In genomic region chr17:13395346-13395745, GRCh38 we compare ENCODE assay signal across 24 cellular contexts.
A peak's percentile ranks its signal among the peaks of the same experiment; 100 is the strongest.
DNase-seq lines count a peak whose midpoint lies in the region; ATAC-seq and TF ChIP-seq lines count a peak whose summit lies in the region.
"Had no signal": no experiment of that assay in that cellular context is flagged by ENCODE, and none has a peak within 500 bp of the region (broad histone marks: within the 10 kb centered on the region; RNA-seq: fewer than 3 reads in every experiment).

No MANE protein-coding gene starts in this region.

- no peaks in the 10 kb centered on the region for H3K9me3 Mint-ChIP-seq in HFFc6
- H3K9me3 Mint-ChIP-seq: activated naive CD8-positive, alpha-beta T cell treated with anti-CD3 and anti-CD28 coated beads, Interleukin-2, amount 50 U/mL, for 24 hours; activated T-helper 2 cell treated with anti-CD3 and anti-CD28 coated beads, Interferon-gamma antibody, Interleukin-2, Interleukin-4, amounts not matched to agents 10 μg/mL and 5 μg/mL and 100 μg/mL, durations not matched to agents 14 hours and 24 hours and 36 hours had no signal

- peak overlapping the region; percentile 32; the same call in 1 of the 2 replicates for H3K27ac Mint-ChIP-seq in HFFc6
- H3K27ac Mint-ChIP-seq: activated naive CD8-positive, alpha-beta T cell treated with anti-CD3 and anti-CD28 coated beads, Interleukin-2, amount 50 U/mL, for 24 hours; activated T-helper 2 cell treated with anti-CD3 and anti-CD28 coated beads, Interferon-gamma antibody, Interleukin-2, Interleukin-4, amounts not matched to agents 10 μg/mL and 5 μg/mL and 100 μg/mL, durations not matched to agents 14 hours and 24 hours and 36 hours; CD8-positive, alpha-beta memory T cell; naive thymus-derived CD8-positive, alpha-beta T cell; progenitor cell of endocrine pancreas had no signal

- no peak overlapping the region for H3K4me3 ChIP-seq in fibroblast of pulmonary artery (replicated peaks; ENCODE audit: low read depth, low read length)
- H3K4me3 ChIP-seq: cardiac muscle cell, dorsolateral prefrontal cortex, esophagus squamous epithelium, testis had no signal

- no peaks in the 10 kb centered on the region for H3K36me3 Mint-ChIP-seq in HFFc6 (ENCODE audit: low read depth)
- H3K36me3 Mint-ChIP-seq: CD8-positive, alpha-beta memory T cell; naive thymus-derived CD8-positive, alpha-beta T cell had no signal

- no peak for TF ChIP-seq CTCF in HFFc6 (IDR thresholded peaks at IDR 0.05)
- TF ChIP-seq CTCF in fibroblast of pulmonary artery (IDR thresholded peaks at IDR 0.05; ENCODE audit: low read length, missing control alignments): no peak

- H3K4me1 Mint-ChIP-seq in HFFc6 (ENCODE audit: low read depth): peaks cover 49% of the 10 kb centered on the region
- H3K4me1 Mint-ChIP-seq: activated naive CD8-positive, alpha-beta T cell treated with anti-CD3 and anti-CD28 coated beads, Interleukin-2, amount 50 U/mL, for 24 hours; CD8-positive, alpha-beta memory T cell; naive thymus-derived CD8-positive, alpha-beta T cell had no signal

- no peaks in the 10 kb centered on the region for H3K27me3 Mint-ChIP-seq in HFFc6 (ENCODE audit: insufficient read depth)

- H3K4me3 Mint-ChIP-seq in HFFc6: no peak overlapping the region
- H3K4me3 Mint-ChIP-seq: activated naive CD8-positive, alpha-beta T cell treated with anti-CD3 and anti-CD28 coated beads, Interleukin-2, amount 50 U/mL, for 24 hours; CD8-positive, alpha-beta memory T cell; naive thymus-derived CD8-positive, alpha-beta T cell had no signal

- ATAC-seq in GM18519 (IDR thresholded peaks at IDR 0.05; ENCODE audit: low FRiP score, unreplicated experiment) (no peak), GM18861 (IDR thresholded peaks at IDR 0.05; ENCODE audit: unreplicated experiment) (no peak)
- ATAC-seq: activated naive CD8-positive, alpha-beta T cell treated with anti-CD3 and anti-CD28 coated beads, Interleukin-2, amount 50 U/mL, for 24 hours; naive thymus-derived CD8-positive, alpha-beta T cell had no signal

- DNase-seq in HFFc6 (no peak), brain pericyte (ENCODE audit: low read depth, low spot score) (peak; percentile 17), fibroblast of pulmonary artery (ENCODE audit: low read depth) (peak; percentile 35), renal cortical epithelial cell (ENCODE audit: low read depth) (peak; percentile 78), NCI-H345 treated with DMSO at 0.1 percent for 48 hours (lab: John Stamatoyannopoulos, UW; ENCODE audit: unreplicated experiment) (no peak)
- DNase-seq in activated CD4-positive, alpha-beta T cell treated with anti-CD3 and anti-CD28 coated beads for 48 hours: no peak
- DNase-seq: activated naive CD8-positive, alpha-beta T cell treated with anti-CD3 and anti-CD28 coated beads, Interleukin-2, amount 50 U/mL, for 24 hours; CD8-positive, alpha-beta memory T cell; DMS79; dorsolateral prefrontal cortex; esophagus squamous epithelium; naive thymus-derived CD8-positive, alpha-beta T cell; NCI-H1694 treated with DMSO at 0.1 percent for 48 hours; NCI-H2227 treated with DMSO at 0.1 percent for 48 hours; NK-92 treated with Interleukin-12 subunit alpha and Interleukin-12 subunit beta, amount 100 ng/mL, for 24 hours; small intestine; stimulated activated CD8-positive, alpha-beta memory T cell treated with anti-CD3 and anti-CD28 coated beads, Interleukin-4, amount 100 ng/mL, for 48 hours; SW 1271; testis had no signal

Comparison
In these comparisons a context has a peak if more than half of its experiments do, and no peak if none do; other contexts are left out.
1. DNase-seq: peak in brain pericyte (single experiment), fibroblast of pulmonary artery (single experiment) and renal cortical epithelial cell (single experiment); none in HFFc6 (single experiment), activated CD4-positive, alpha-beta T cell treated with anti-CD3 and anti-CD28 coated beads for 48 hours (single experiment) and NCI-H345 treated with DMSO at 0.1 percent for 48 hours (single experiment).